In the genomic region with DNA sequence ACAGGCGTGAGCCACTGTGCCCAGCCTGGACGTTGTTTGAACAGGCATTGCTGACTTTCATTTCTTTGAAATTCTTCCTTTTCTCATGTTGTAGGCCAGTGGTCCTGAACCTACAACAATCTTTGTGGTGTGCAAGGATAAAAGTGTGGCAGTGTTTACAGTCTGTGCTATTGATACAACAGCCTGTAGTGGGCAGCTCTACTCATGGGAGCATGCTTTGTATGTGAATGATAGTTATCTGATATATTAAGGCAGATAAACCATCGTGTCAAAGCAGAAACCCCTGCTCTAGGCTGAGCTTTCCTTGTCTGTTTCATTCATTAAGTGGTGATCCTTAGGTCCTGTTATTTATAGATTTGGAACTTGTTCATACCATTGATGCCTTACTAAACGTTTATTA, we compare ENCODE assay signal across 1 cellular context.
TF ChIP-seq lines count a peak whose summit lies in the region.

No MANE protein-coding gene starts in this region.

TF ChIP-seq in WTC11, 78 proteins besides CTCF, POLR2A, EP300 and RAD21 (continued from another document):
- TF ChIP-seq, protein P1, sequence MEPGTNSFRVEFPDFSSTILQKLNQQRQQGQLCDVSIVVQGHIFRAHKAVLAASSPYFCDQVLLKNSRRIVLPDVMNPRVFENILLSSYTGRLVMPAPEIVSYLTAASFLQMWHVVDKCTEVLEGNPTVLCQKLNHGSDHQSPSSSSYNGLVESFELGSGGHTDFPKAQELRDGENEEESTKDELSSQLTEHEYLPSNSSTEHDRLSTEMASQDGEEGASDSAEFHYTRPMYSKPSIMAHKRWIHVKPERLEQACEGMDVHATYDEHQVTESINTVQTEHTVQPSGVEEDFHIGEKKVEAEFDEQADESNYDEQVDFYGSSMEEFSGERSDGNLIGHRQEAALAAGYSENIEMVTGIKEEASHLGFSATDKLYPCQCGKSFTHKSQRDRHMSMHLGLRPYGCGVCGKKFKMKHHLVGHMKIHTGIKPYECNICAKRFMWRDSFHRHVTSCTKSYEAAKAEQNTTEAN (CRISPR knock-in tag; IDR thresholded peaks at IDR 0.05), result no peak
- no peak for TF ChIP-seq ZNF396 (CRISPR knock-in tag; IDR thresholded peaks at IDR 0.05; ENCODE audit: borderline replicate concordance)
- TF ChIP-seq, protein P2, sequence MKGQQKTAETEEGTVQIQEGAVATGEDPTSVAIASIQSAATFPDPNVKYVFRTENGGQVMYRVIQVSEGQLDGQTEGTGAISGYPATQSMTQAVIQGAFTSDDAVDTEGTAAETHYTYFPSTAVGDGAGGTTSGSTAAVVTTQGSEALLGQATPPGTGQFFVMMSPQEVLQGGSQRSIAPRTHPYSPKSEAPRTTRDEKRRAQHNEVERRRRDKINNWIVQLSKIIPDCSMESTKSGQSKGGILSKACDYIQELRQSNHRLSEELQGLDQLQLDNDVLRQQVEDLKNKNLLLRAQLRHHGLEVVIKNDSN (CRISPR knock-in tag; IDR thresholded peaks at IDR 0.05), result no peak
- TF ChIP-seq, protein P3, sequence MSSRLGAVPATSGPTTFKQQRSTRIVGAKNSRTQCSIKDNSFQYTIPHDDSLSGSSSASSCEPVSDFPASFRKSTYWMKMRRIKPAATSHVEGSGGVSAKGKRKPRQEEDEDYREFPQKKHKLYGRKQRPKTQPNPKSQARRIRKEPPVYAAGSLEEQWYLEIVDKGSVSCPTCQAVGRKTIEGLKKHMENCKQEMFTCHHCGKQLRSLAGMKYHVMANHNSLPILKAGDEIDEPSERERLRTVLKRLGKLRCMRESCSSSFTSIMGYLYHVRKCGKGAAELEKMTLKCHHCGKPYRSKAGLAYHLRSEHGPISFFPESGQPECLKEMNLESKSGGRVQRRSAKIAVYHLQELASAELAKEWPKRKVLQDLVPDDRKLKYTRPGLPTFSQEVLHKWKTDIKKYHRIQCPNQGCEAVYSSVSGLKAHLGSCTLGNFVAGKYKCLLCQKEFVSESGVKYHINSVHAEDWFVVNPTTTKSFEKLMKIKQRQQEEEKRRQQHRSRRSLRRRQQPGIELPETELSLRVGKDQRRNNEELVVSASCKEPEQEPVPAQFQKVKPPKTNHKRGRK (CRISPR knock-in tag; IDR thresholded peaks at IDR 0.05; ENCODE audit: borderline replicate concordance), result no peak
